In genomic region chr12:54701940-54702592, GRCh38 we compare ENCODE assay signal across 8 cellular contexts. TPM values are rescaled to one million over a fixed set of nuclear protein-coding genes. Genes with fewer than 3 reads are reported as not detected.
DNase-seq lines count a peak whose midpoint lies in the region; ATAC-seq and TF ChIP-seq lines count a peak whose summit lies in the region.

No MANE protein-coding gene starts in this region.

- no peaks in the 10 kb centered on the region for H3K36me3 Mint-ChIP-seq in mesothelial cell of epicardium

- intact Hi-C loops in heart right ventricle (cut with DNase I) (loop anchor here in 7 of 10 donors (2.0 to 10.0 kb wide), 5 partner anchors 255 to 373 kb away; no protein-coding TSS in a partner anchor), cardiac septum (cut with DNase I) (loop anchor here (2.0 kb wide), 1 partner anchor 257 kb away; no protein-coding TSS in a partner anchor)

- H3K4me3 Mint-ChIP-seq in mesothelial cell of epicardium: no peak overlapping the region

- H3K9me3 Mint-ChIP-seq in mesothelial cell of epicardium: peaks cover 4% of the 10 kb centered on the region

- no peak overlapping the region for H3K27ac Mint-ChIP-seq in mesothelial cell of epicardium

- H3K4me1 ChIP-seq in heart right ventricle: no peaks in the 10 kb centered on the region

- H3K27me3 ChIP-seq in heart right ventricle: peaks cover 0 to 16% (median 4%) of the 10 kb centered on the region in 7 donors

- no peaks in the 10 kb centered on the region for H3K36me3 ChIP-seq in heart right ventricle

- DNase-seq in heart right ventricle: no peak
- DNase-seq in cardiac septum (ENCODE audit: low spot score): no peak
- DNase-seq in NOMO-1 treated with dmso at 0.1 percent for 144 hours (lab: John Stamatoyannopoulos, UW; ENCODE audit: unreplicated experiment): peak; percentile 19
- peak; percentile 74 for DNase-seq in choroid plexus epithelial cell (ENCODE audit: low read depth)
- no peak for DNase-seq in mesothelial cell of epicardium (ENCODE audit: low spot score in 2 of 2, unreplicated experiment in 2 of 2)

- 19 to 25% methylated on average over 2 of the region's 2 CpGs for WGBS in heart right ventricle, 2 donors

- peaks cover 7% of the 10 kb centered on the region for H3K4me1 Mint-ChIP-seq in mesothelial cell of epicardium

- no peaks in the 10 kb centered on the region for H3K9me3 ChIP-seq in heart right ventricle

- ATAC-seq in heart right ventricle (no peak), HG03354 (IDR thresholded peaks at IDR 0.05; ENCODE audit: poor library complexity, severe bottlenecking, unreplicated experiment) (peak; percentile 74), GM21825 (IDR thresholded peaks at IDR 0.05; ENCODE audit: unreplicated experiment) (no peak), HG02885 (IDR thresholded peaks at IDR 0.05; ENCODE audit: poor library complexity, unreplicated experiment) (no peak)

- H3K4me3 ChIP-seq in heart right ventricle (no peak overlapping the region), choroid plexus epithelial cell (ENCODE audit: low read depth, low read length) (no peak overlapping the region)

- no peak overlapping the region for H3K27ac ChIP-seq in heart right ventricle

- H3K27me3 Mint-ChIP-seq in mesothelial cell of epicardium (ENCODE audit: low read depth): peaks cover 9% of the 10 kb centered on the region

- TF ChIP-seq CTCF in heart right ventricle (IDR thresholded peaks at IDR 0.05) (peak; percentile 25 to 75 (median 65)), choroid plexus epithelial cell (conservative IDR thresholded peaks at IDR 0.05; ENCODE audit: low read depth, low read length) (peak; percentile 59), mesothelial cell of epicardium (IDR thresholded peaks at IDR 0.05; ENCODE audit: unreplicated experiment) (peak; percentile 65)

RNA-seq across cellular contexts. Expression of gene DCD, which starts 53.9 kb away (rescaled TPM):
- total RNA-seq in heart right ventricle (not detected), cardiac septum (not detected), mesothelial cell of epicardium (not detected in 3 replicates)
- polyA plus RNA-seq in heart right ventricle: not detected

Comparison
In these comparisons a context has a peak if more than half of its experiments do, and no peak if none do; other contexts are left out.
1. DNase-seq: peak in NOMO-1 treated with dmso at 0.1 percent for 144 hours (single experiment) and choroid plexus epithelial cell (single experiment); none in heart right ventricle (0 of 2), cardiac septum (single experiment) and mesothelial cell of epicardium (0 of 2).
2. Peak in every context shown above with its lines, with median percentiles within 50 percentile points of each other: CTCF ChIP-seq.